1 cellular context compared by ENCODE assay signal in the genomic region with DNA sequence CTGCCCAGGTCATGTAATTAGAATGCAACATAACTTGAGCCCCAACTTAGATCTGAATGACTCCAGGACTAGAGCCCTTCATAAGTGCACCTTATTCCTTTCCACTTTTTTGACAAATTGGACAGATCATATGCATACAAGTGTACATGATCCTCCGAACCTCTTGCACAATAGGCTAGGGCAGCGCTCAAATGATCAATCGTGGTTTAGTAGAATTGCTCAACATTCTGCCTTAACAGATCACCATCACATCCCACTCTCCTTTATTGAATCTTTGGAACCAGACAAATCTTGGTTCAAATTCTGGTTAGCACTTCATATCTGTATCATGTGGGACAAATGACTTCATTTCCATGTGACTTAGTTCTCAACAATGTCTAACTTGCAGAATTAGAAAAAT.
TF ChIP-seq lines count a peak whose summit lies in the region.

No MANE protein-coding gene starts in this region.

TF ChIP-seq in IMR-90, 13 proteins besides CTCF, POLR2A, EP300 and RAD21:
- TF ChIP-seq, protein P1, sequence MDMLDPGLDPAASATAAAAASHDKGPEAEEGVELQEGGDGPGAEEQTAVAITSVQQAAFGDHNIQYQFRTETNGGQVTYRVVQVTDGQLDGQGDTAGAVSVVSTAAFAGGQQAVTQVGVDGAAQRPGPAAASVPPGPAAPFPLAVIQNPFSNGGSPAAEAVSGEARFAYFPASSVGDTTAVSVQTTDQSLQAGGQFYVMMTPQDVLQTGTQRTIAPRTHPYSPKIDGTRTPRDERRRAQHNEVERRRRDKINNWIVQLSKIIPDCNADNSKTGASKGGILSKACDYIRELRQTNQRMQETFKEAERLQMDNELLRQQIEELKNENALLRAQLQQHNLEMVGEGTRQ (IDR thresholded peaks at IDR 0.05; ENCODE audit: low read depth, low read length) = no peak
- TF ChIP-seq FOS (IDR thresholded peaks at IDR 0.05; ENCODE audit: low read depth, low read length) = no peak
- TF ChIP-seq NFE2L2 (IDR thresholded peaks at IDR 0.05; ENCODE audit: low read depth, low read length) = no peak
- TF ChIP-seq CEBPB (IDR thresholded peaks at IDR 0.05; ENCODE audit: low read depth, low read length) = peak; percentile 83
TF ChIP-seq in IMR-90: peak in this region for 1.
